Comparison of ENCODE assay signal across 23 cellular contexts in the genomic region with DNA sequence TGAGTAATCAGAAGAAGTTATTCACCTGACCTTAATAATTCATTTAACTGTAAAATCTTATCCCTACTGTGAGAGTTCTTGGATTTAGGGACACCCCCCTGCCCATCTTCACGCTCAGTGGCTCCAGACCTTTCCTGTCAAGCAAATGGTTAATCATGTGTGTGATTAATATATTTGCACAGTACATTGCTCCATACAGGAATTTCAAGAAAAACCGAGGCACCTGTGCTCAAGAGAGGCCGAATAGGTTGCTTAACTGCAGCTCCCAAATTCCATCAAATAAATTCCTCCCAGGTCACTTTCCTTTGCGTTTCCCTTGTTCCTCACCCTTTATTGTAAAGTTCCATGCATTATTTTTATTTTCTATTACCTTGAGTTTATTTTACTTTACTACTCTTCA.
"Had no signal": no experiment of that assay in that cellular context is flagged by ENCODE, and none has a peak within 500 bp of the region (broad histone marks: within the 10 kb centered on the region; RNA-seq: fewer than 3 reads in every experiment).

No MANE protein-coding gene starts in this region.

- H3K27ac ChIP-seq: HL-60, KMS-11, PC-9, Peyer's patch, SJSA1, SK-N-MC had no signal

- DNase-seq: Kasumi-1, MV-4-11, NCI-H1048, NCI-H1105 treated with DMSO at 0.1 percent for 48 hours, NCI-H1417 treated with DMSO at 0.1 percent for 48 hours, NCI-H146, NCI-H1694 treated with DMSO at 0.1 percent for 48 hours, NCI-H1930, NCI-H2081, NCI-H2107, NCI-H2227 treated with DMSO at 0.1 percent for 48 hours, NCI-H524, NCI-H526 treated with DMSO at 0.1 percent for 48 hours, NCI-H748 treated with DMSO at 0.1 percent for 48 hours, Peyer's patch, Right ventricle myocardium superior, SIG-M5 had no signal

- H3K4me1 ChIP-seq: Peyer's patch, SJSA1 had no signal

- ATAC-seq: K562 had no signal

- H3K4me3 ChIP-seq: K562, PC-9, Peyer's patch, SJSA1, SK-N-MC had no signal

- H3K27me3 ChIP-seq: Peyer's patch, SJSA1 had no signal

- H3K36me3 ChIP-seq: Peyer's patch, SJSA1 had no signal

- H3K9me3 ChIP-seq: Peyer's patch, SJSA1 had no signal
